ENCODE assay signal across 8 cellular contexts in genomic region chr19:58560007-58560887, GRCh38. TPM values are rescaled to one million over a fixed set of nuclear protein-coding genes. Genes with fewer than 3 reads are reported as not detected.
A peak's percentile ranks its signal among the peaks of the same experiment; 100 is the strongest.
DNase-seq lines count a peak whose midpoint lies in the region; ATAC-seq, FAIRE-seq and TF ChIP-seq lines count a peak whose summit lies in the region.

No MANE protein-coding gene starts in this region.

- H3K4me3 Mint-ChIP-seq in activated T-cell treated with anti-CD3 and anti-CD28 coated beads, Interleukin-2, amount 50 U/mL, for 4 hours: peak overlapping the region; percentile 98
- H3K4me3 Mint-ChIP-seq in astrocyte (ENCODE audit: unreplicated experiment): peak overlapping the region; percentile 93

- peak overlapping the region; percentile 98 for H3K4me2 ChIP-seq in astrocyte (ENCODE audit: low read length)

- H3K9ac ChIP-seq in astrocyte (ENCODE audit: low read length): peak overlapping the region; percentile 97
- H3K9ac ChIP-seq in liver (ENCODE audit: low read depth in 1 of 2, low read length in 2 of 2): no peak overlapping the region

- no peak for DNase-seq in activated T-cell treated with anti-CD3 and anti-CD28 coated beads, Interleukin-2, amount 50 U/mL, for 4 hours
- DNase-seq in activated T-cell treated with anti-CD3 and anti-CD28 coated beads, Interleukin-2, amount 50 U/mL, for 48 hours: no peak
- DNase-seq in astrocyte (ENCODE audit: low read depth): no peak
- no peak for DNase-seq in thyroid gland
- no peak for DNase-seq in COR-L47 (lab: John Stamatoyannopoulos, UW)
- DNase-seq in T-helper 9 cell: no peak

- H3K36me3 ChIP-seq in astrocyte (ENCODE audit: insufficient read depth, low read length) (peaks cover 5% of the 10 kb centered on the region), liver (ENCODE audit: control insufficient read depth in 4 of 4, insufficient read depth in 3 of 4, low read depth in 1 of 4, low read length in 3 of 4) (peaks cover 0 to 7% (median 3%) of the 10 kb centered on the region in 4 donors), thyroid gland (peaks cover 14 to 16% of the 10 kb centered on the region in 2 donors)

- peaks cover 26% of the 10 kb centered on the region for H3K79me2 ChIP-seq in astrocyte (ENCODE audit: insufficient read depth, low read length)

- H3K36me3 Mint-ChIP-seq in activated T-cell treated with anti-CD3 and anti-CD28 coated beads, Interleukin-2, amount 50 U/mL, for 4 hours (ENCODE audit: insufficient read depth): peaks cover 9% of the 10 kb centered on the region
- H3K36me3 Mint-ChIP-seq in astrocyte (ENCODE audit: low read depth, unreplicated experiment): peaks cover 13% of the 10 kb centered on the region

- TF ChIP-seq POLR2A in thyroid gland (IDR thresholded peaks at IDR 0.05): no peak

- peaks cover 22% of the 10 kb centered on the region for H4K20me1 ChIP-seq in astrocyte (ENCODE audit: insufficient read depth, low read length)

- no peak for TF ChIP-seq RAD21 in liver (IDR thresholded peaks at IDR 0.05)

- ATAC-seq in activated T-cell treated with anti-CD3 and anti-CD28 coated beads, Interleukin-2, amount 50 U/mL, for 4 hours: no peak
- no peak for ATAC-seq in GM18861 (IDR thresholded peaks at IDR 0.05; ENCODE audit: unreplicated experiment)

- 81% methylated on average over 8 of the region's 8 CpGs for WGBS in liver
- 83 to 84% methylated on average over 8 of the region's 8 CpGs for WGBS in thyroid gland, 2 donors

- intact Hi-C loops in thyroid gland (cut with DNase I): no loop called here

- peak overlapping the region; percentile 97 for H3K27ac Mint-ChIP-seq in astrocyte (ENCODE audit: unreplicated experiment)

- H3K27me3 ChIP-seq in astrocyte (ENCODE audit: insufficient read depth, low read length): peaks cover 10% of the 10 kb centered on the region
- H3K27me3 ChIP-seq in liver (ENCODE audit: control insufficient read depth in 4 of 4, insufficient read depth in 4 of 4, low read length in 3 of 4): no peaks in the 10 kb centered on the region
- H3K27me3 ChIP-seq in thyroid gland: no peaks in the 10 kb centered on the region

- H2AFZ ChIP-seq in astrocyte (ENCODE audit: low read depth, low read length): peak overlapping the region; percentile 84

- no peaks in the 10 kb centered on the region for H3K9me3 Mint-ChIP-seq in activated T-cell treated with anti-CD3 and anti-CD28 coated beads, Interleukin-2, amount 50 U/mL, for 4 hours
- H3K9me3 Mint-ChIP-seq in astrocyte (ENCODE audit: unreplicated experiment): peaks cover 2% of the 10 kb centered on the region

- no peak for FAIRE-seq in astrocyte (lab: Jason Lieb, UNC)

- no peak for TF ChIP-seq CTCF in astrocyte (IDR thresholded peaks at IDR 0.05; ENCODE audit: insufficient read depth, low read depth, low read length)
- no peak for TF ChIP-seq CTCF in liver (IDR thresholded peaks at IDR 0.05; ENCODE audit: low read depth, low read length, missing input control)
- no peak for TF ChIP-seq CTCF in thyroid gland (IDR thresholded peaks at IDR 0.05)

- H3K27me3 Mint-ChIP-seq in activated T-cell treated with anti-CD3 and anti-CD28 coated beads, Interleukin-2, amount 50 U/mL, for 4 hours (ENCODE audit: low read depth): no peaks in the 10 kb centered on the region
- H3K27me3 Mint-ChIP-seq in astrocyte (ENCODE audit: low read depth, unreplicated experiment): no peaks in the 10 kb centered on the region

- H3K27ac ChIP-seq in astrocyte (ENCODE audit: low read depth, low read length) (no peak overlapping the region), liver (ENCODE audit: low read depth in 1 of 2, low read length in 2 of 2) (peak overlapping the region; percentile 87 to 100), thyroid gland (peak overlapping the region; percentile 58 to 100 (median 98))

- peaks cover 38% of the 10 kb centered on the region for H3K4me1 ChIP-seq in astrocyte (ENCODE audit: insufficient read depth, low read length)
- H3K4me1 ChIP-seq in liver (ENCODE audit: control insufficient read depth in 4 of 4, insufficient read depth in 4 of 4, low read length in 3 of 4): peaks cover 27 to 60% (median 52%) of the 10 kb centered on the region in 4 donors
- H3K4me1 ChIP-seq in thyroid gland: peaks cover 40 to 57% of the 10 kb centered on the region in 2 donors

- H3K4me3 ChIP-seq in astrocyte (ENCODE audit: insufficient read depth, low read depth, low read length): peak overlapping the region; percentile 85
- peak overlapping the region; percentile 54 to 78 (median 78) for H3K4me3 ChIP-seq in liver (ENCODE audit: low read depth in 1 of 3, low read length in 3 of 3)
- H3K4me3 ChIP-seq in thyroid gland (replicated peaks in 1 of 3): peak overlapping the region in 2 of 3 donors; percentile 81 to 90

- peaks cover 61% of the 10 kb centered on the region for H3K4me1 Mint-ChIP-seq in activated T-cell treated with anti-CD3 and anti-CD28 coated beads, Interleukin-2, amount 50 U/mL, for 4 hours (ENCODE audit: low read depth)
- peaks cover 18% of the 10 kb centered on the region for H3K4me1 Mint-ChIP-seq in astrocyte (ENCODE audit: low read depth, unreplicated experiment)

- H3K9me3 ChIP-seq in astrocyte (ENCODE audit: insufficient read depth, low read depth, low read length): no peaks in the 10 kb centered on the region
- H3K9me3 ChIP-seq in liver (ENCODE audit: control insufficient read depth in 4 of 4, low read length in 3 of 4): no peaks in the 10 kb centered on the region
- no peaks in the 10 kb centered on the region for H3K9me3 ChIP-seq in thyroid gland

TF ChIP-seq in liver, 16 proteins besides CTCF, POLR2A, EP300 and RAD21 (continues in another document):
- TF ChIP-seq FOXA2 (IDR thresholded peaks at IDR 0.05): no peak
- TF ChIP-seq HNF4A (conservative IDR thresholded peaks at IDR 0.05): no peak
- TF ChIP-seq, protein P1, sequence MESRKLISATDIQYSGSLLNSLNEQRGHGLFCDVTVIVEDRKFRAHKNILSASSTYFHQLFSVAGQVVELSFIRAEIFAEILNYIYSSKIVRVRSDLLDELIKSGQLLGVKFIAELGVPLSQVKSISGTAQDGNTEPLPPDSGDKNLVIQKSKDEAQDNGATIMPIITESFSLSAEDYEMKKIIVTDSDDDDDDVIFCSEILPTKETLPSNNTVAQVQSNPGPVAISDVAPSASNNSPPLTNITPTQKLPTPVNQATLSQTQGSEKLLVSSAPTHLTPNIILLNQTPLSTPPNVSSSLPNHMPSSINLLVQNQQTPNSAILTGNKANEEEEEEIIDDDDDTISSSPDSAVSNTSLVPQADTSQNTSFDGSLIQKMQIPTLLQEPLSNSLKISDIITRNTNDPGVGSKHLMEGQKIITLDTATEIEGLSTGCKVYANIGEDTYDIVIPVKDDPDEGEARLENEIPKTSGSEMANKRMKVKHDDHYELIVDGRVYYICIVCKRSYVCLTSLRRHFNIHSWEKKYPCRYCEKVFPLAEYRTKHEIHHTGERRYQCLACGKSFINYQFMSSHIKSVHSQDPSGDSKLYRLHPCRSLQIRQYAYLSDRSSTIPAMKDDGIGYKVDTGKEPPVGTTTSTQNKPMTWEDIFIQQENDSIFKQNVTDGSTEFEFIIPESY (IDR thresholded peaks at IDR 0.05): no peak
- no peak for TF ChIP-seq SP1 (IDR thresholded peaks at IDR 0.05)
- TF ChIP-seq YY1 (IDR thresholded peaks at IDR 0.05): no peak
- TF ChIP-seq, protein P2, sequence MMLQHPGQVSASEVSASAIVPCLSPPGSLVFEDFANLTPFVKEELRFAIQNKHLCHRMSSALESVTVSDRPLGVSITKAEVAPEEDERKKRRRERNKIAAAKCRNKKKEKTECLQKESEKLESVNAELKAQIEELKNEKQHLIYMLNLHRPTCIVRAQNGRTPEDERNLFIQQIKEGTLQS (IDR thresholded peaks at IDR 0.05): no peak
- no peak for TF ChIP-seq RXRA (IDR thresholded peaks at IDR 0.05)
- TF ChIP-seq, protein P3, sequence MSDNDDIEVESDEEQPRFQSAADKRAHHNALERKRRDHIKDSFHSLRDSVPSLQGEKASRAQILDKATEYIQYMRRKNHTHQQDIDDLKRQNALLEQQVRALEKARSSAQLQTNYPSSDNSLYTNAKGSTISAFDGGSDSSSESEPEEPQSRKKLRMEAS (IDR thresholded peaks at IDR 0.05): no peak
- no peak for TF ChIP-seq JUND (IDR thresholded peaks at IDR 0.05)
- no peak for TF ChIP-seq GABPA (IDR thresholded peaks at IDR 0.05 in 1 of 2, conservative IDR thresholded peaks at IDR 0.05 in 1 of 2)
- TF ChIP-seq HNF4G (IDR thresholded peaks at IDR 0.05): no peak
- TF ChIP-seq FOXA1 (IDR thresholded peaks at IDR 0.05): no peak
- no peak for TF ChIP-seq EGR1 (IDR thresholded peaks at IDR 0.05; ENCODE audit: low read depth in 2 of 2)
- no peak for TF ChIP-seq NR2F2 (IDR thresholded peaks at IDR 0.05)

RNA-seq across cellular contexts. Expression of gene UBE2M, which starts 1.8 kb away (rescaled TPM):
- 100 to 1,000 TPM; 138 to 155 (median 153) TPM for total RNA-seq in activated T-cell treated with anti-CD3 and anti-CD28 coated beads, Interleukin-2, amount 50 U/mL, for 4 hours
- total RNA-seq in astrocyte (106 and 113 TPM in 2 replicates), liver (10 to 100 TPM; 12.1 to 30.7 TPM), thyroid gland (10 to 100 TPM; 17.2 to 28.5 (median 20.3) TPM)
- polyA plus RNA-seq in liver: 10 to 100 TPM in 1 of 2 donors, 1 to 10 TPM in 1; 7.6 to 23.4 TPM

RNA-seq across cellular contexts. Expression of gene CHMP2A, which starts 5.3 kb away (rescaled TPM):
- 100 to 1,000 TPM; 117 to 128 (median 119) TPM for total RNA-seq in activated T-cell treated with anti-CD3 and anti-CD28 coated beads, Interleukin-2, amount 50 U/mL, for 4 hours
- 71.3 and 80.0 TPM in 2 replicates for total RNA-seq in astrocyte
- total RNA-seq in liver: 10 to 100 TPM; 58.0 to 69.5 TPM
- 100 to 1,000 TPM in 1 of 2 donors, 10 to 100 TPM in 1; 97.1 to 107 TPM for polyA plus RNA-seq in liver
- total RNA-seq in thyroid gland: 100 to 1,000 TPM; 123 to 155 (median 148) TPM

RNA-seq across cellular contexts. Expression of gene MZF1, which starts 12.9 kb away (rescaled TPM):
- 10 to 100 TPM; 12.4 to 16.9 (median 12.7) TPM for total RNA-seq in activated T-cell treated with anti-CD3 and anti-CD28 coated beads, Interleukin-2, amount 50 U/mL, for 4 hours
- total RNA-seq in astrocyte (14.7 and 17.4 TPM in 2 replicates), liver (10 to 100 TPM in 1 of 2 donors, 1 to 10 TPM in 1; 9.3 to 21.1 TPM), thyroid gland (10 to 100 TPM; 55.0 to 82.7 (median 70.5) TPM)
- polyA plus RNA-seq in liver: 1 to 10 TPM; 4.9 to 8.2 TPM

RNA-seq across cellular contexts. Expression of gene TRIM28, which starts 16.4 kb away (rescaled TPM):
- 100 to 1,000 TPM; 850 to 963 (median 920) TPM for total RNA-seq in activated T-cell treated with anti-CD3 and anti-CD28 coated beads, Interleukin-2, amount 50 U/mL, for 4 hours
- total RNA-seq in astrocyte (339 and 351 TPM in 2 replicates), liver (100 to 1,000 TPM in 1 of 2 donors, 10 to 100 TPM in 1; 80.5 to 157 TPM), thyroid gland (100 to 1,000 TPM; 195 to 237 (median 218) TPM)
- polyA plus RNA-seq in liver: 10 to 100 TPM; 47.1 to 88.0 TPM

RNA-seq across cellular contexts. Expression of gene ZBTB45, which starts 40.6 kb away (rescaled TPM):
- total RNA-seq in activated T-cell treated with anti-CD3 and anti-CD28 coated beads, Interleukin-2, amount 50 U/mL, for 4 hours: 10 to 100 TPM; 15.4 to 16.7 (median 16.1) TPM
- total RNA-seq in astrocyte (16.2 and 16.3 TPM in 2 replicates), liver (1 to 10 TPM; 2.1 to 3.2 TPM), thyroid gland (10 to 100 TPM in 1 of 4 donors, 1 to 10 TPM in 3; 6.9 to 17.7 (median 8.5) TPM)
- polyA plus RNA-seq in liver: 1 to 10 TPM; 2.2 to 4.0 TPM
